21 cellular contexts compared by ENCODE assay signal in the genomic region with DNA sequence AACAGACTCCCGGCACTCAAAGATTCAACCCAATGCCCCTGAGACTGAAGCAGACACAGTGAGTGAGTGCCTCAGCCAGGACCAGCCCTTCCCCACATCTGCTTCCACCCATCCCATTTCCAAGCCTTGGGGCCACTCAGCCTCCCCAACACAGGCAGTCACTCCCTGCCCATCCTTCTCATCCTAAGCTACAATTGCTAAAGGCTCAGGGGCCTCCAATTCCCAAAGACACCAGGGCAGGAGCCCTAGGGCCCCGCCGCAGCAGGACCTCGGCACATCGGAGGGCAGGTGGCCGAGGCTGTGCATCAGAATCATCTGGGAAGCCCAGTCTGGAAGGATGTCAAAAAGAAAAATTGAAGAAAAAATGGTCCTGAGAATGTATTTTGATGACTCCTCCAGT. TPM values are rescaled to one million over a fixed set of nuclear protein-coding genes. Genes with fewer than 3 reads are reported as not detected.
DNase-seq lines count a peak whose midpoint lies in the region; ATAC-seq and TF ChIP-seq lines count a peak whose summit lies in the region.
"Had no signal": no experiment of that assay in that cellular context is flagged by ENCODE, and none has a peak within 500 bp of the region (broad histone marks: within the 10 kb centered on the region; RNA-seq: fewer than 3 reads in every experiment).

No MANE protein-coding gene starts in this region.

- no peaks in the 10 kb centered on the region for H3K9me3 ChIP-seq in T-helper 17 cell (ENCODE audit: control insufficient read depth, low read length, poor library complexity, severe bottlenecking)
- H3K9me3 ChIP-seq: Caco-2, SJSA1 had no signal

- H3K9me3 Mint-ChIP-seq in activated CD8-positive, alpha-beta T cell treated with anti-CD3 and anti-CD28 coated beads, Interleukin-2, amount 10 ng/mL, durations not matched to agents 7 days and 5 days (ENCODE audit: insufficient read depth) = no peaks in the 10 kb centered on the region
- no peaks in the 10 kb centered on the region for H3K9me3 Mint-ChIP-seq in activated CD8-positive, alpha-beta T cell treated with anti-CD3 and anti-CD28 coated beads for 36 hours
- H3K9me3 Mint-ChIP-seq: CD8-positive, alpha-beta T cell had no signal

- peaks cover 25% of the 10 kb centered on the region for H3K36me3 Mint-ChIP-seq in activated CD8-positive, alpha-beta T cell treated with anti-CD3 and anti-CD28 coated beads, Interleukin-2, amount 10 ng/mL, durations not matched to agents 7 days and 5 days (ENCODE audit: low read depth)
- peaks cover 10% of the 10 kb centered on the region for H3K36me3 Mint-ChIP-seq in activated CD8-positive, alpha-beta T cell treated with anti-CD3 and anti-CD28 coated beads for 36 hours (ENCODE audit: low read depth)
- peaks cover 7% of the 10 kb centered on the region for H3K36me3 Mint-ChIP-seq in T-helper 17 cell (ENCODE audit: low read depth)

- no peaks in the 10 kb centered on the region for H3K27me3 Mint-ChIP-seq in activated CD8-positive, alpha-beta T cell treated with anti-CD3 and anti-CD28 coated beads, Interleukin-2, amount 10 ng/mL, durations not matched to agents 7 days and 5 days (ENCODE audit: low read depth)
- H3K27me3 Mint-ChIP-seq in activated CD8-positive, alpha-beta T cell treated with anti-CD3 and anti-CD28 coated beads for 36 hours = no peaks in the 10 kb centered on the region
- H3K27me3 Mint-ChIP-seq in T-helper 17 cell = no peaks in the 10 kb centered on the region
- H3K27me3 Mint-ChIP-seq: B cell had no signal

- no peak overlapping the region for H3K4me3 Mint-ChIP-seq in activated CD8-positive, alpha-beta T cell treated with anti-CD3 and anti-CD28 coated beads, Interleukin-2, amount 10 ng/mL, durations not matched to agents 7 days and 5 days
- no peak overlapping the region for H3K4me3 Mint-ChIP-seq in activated CD8-positive, alpha-beta T cell treated with anti-CD3 and anti-CD28 coated beads for 36 hours
- H3K4me3 Mint-ChIP-seq in T-helper 17 cell = no peak overlapping the region
- H3K4me3 Mint-ChIP-seq: B cell; CD8-positive, alpha-beta T cell had no signal

- no peak for TF ChIP-seq CTCF in activated CD8-positive, alpha-beta T cell treated with anti-CD3 and anti-CD28 coated beads for 36 hours (IDR thresholded peaks at IDR 0.05)

- CTCF ChIA-PET in activated CD8-positive, alpha-beta T cell treated with anti-CD3 and anti-CD28 coated beads, Interleukin-2, amount 10 ng/mL, durations not matched to agents 7 days and 5 days (lab: Charles Lee) = interaction anchor here (2.4 kb wide), 1 partner anchor 9 kb away, joined by 10 read pairs; no protein-coding TSS in a partner anchor
- CTCF ChIA-PET in activated CD8-positive, alpha-beta T cell treated with anti-CD3 and anti-CD28 coated beads for 36 hours (lab: Charles Lee) = interaction anchor here (1.7 kb wide), 1 partner anchor 8 kb away, joined by 6 read pairs; no protein-coding TSS in a partner anchor

- peak overlapping the region; percentile 48 for H3K27ac Mint-ChIP-seq in activated CD8-positive, alpha-beta T cell treated with anti-CD3 and anti-CD28 coated beads, Interleukin-2, amount 10 ng/mL, durations not matched to agents 7 days and 5 days
- no peak overlapping the region for H3K27ac Mint-ChIP-seq in activated CD8-positive, alpha-beta T cell treated with anti-CD3 and anti-CD28 coated beads for 36 hours
- peak overlapping the region; percentile 53 for H3K27ac Mint-ChIP-seq in T-helper 17 cell
- H3K27ac Mint-ChIP-seq: B cell; CD8-positive, alpha-beta T cell had no signal

- POLR2A ChIA-PET in activated CD8-positive, alpha-beta T cell treated with anti-CD3 and anti-CD28 coated beads, Interleukin-2, amount 10 ng/mL, durations not matched to agents 7 days and 5 days (lab: Charles Lee) = no interaction called here
- POLR2A ChIA-PET in activated CD8-positive, alpha-beta T cell treated with anti-CD3 and anti-CD28 coated beads for 36 hours (lab: Charles Lee) = no interaction called here

- intact Hi-C loops in activated CD8-positive, alpha-beta T cell treated with anti-CD3 and anti-CD28 coated beads for 36 hours (cut with micrococcal nuclease) = no loop called here

- peaks cover 10% of the 10 kb centered on the region for H3K4me1 Mint-ChIP-seq in activated CD8-positive, alpha-beta T cell treated with anti-CD3 and anti-CD28 coated beads, Interleukin-2, amount 10 ng/mL, durations not matched to agents 7 days and 5 days (ENCODE audit: low read depth)
- no peaks in the 10 kb centered on the region for H3K4me1 Mint-ChIP-seq in activated CD8-positive, alpha-beta T cell treated with anti-CD3 and anti-CD28 coated beads for 36 hours (ENCODE audit: low read depth)
- H3K4me1 Mint-ChIP-seq in T-helper 17 cell = no peaks in the 10 kb centered on the region
- H3K4me1 Mint-ChIP-seq: B cell had no signal

- no peak for ATAC-seq in activated CD8-positive, alpha-beta T cell treated with anti-CD3 and anti-CD28 coated beads, Interleukin-2, amount 10 ng/mL, durations not matched to agents 7 days and 5 days
- no peak for ATAC-seq in activated CD8-positive, alpha-beta T cell treated with anti-CD3 and anti-CD28 coated beads for 36 hours
- no peak for ATAC-seq in T-helper 17 cell
- ATAC-seq in HG02973 (IDR thresholded peaks at IDR 0.05; ENCODE audit: unreplicated experiment) = no peak
- no peak for ATAC-seq in GM18517 (IDR thresholded peaks at IDR 0.05; ENCODE audit: unreplicated experiment)
- ATAC-seq: CD8-positive, alpha-beta T cell had no signal

- DNase-seq in activated CD8-positive, alpha-beta T cell treated with anti-CD3 and anti-CD28 coated beads, Interleukin-2, amount 10 ng/mL, durations not matched to agents 7 days and 5 days = no peak
- DNase-seq in activated CD8-positive, alpha-beta T cell treated with anti-CD3 and anti-CD28 coated beads for 36 hours = no peak
- DNase-seq in T-helper 17 cell (no peak), mesenteric fat pad (ENCODE audit: low spot score) (peak; percentile 60), kidney tubule cell (ENCODE audit: low spot score) (no peak)
- DNase-seq: Caco-2; CD8-positive, alpha-beta T cell; KBM-7; MV-4-11; NCI-H1105; NCI-H146; NCI-H1930; NCI-H2107; NCI-H526 treated with DMSO at 0.1 percent for 48 hours; Right ventricle myocardium superior; RPMI8226 had no signal

RNA-seq across cellular contexts. Expression of a gene that starts 18.5 kb away (rescaled TPM):
- not detected for total RNA-seq in activated CD8-positive, alpha-beta T cell treated with anti-CD3 and anti-CD28 coated beads, Interleukin-2, amount 10 ng/mL, durations not matched to agents 7 days and 5 days
- not detected for total RNA-seq in activated CD8-positive, alpha-beta T cell treated with anti-CD3 and anti-CD28 coated beads for 36 hours
- total RNA-seq in T-helper 17 cell = not detected
- total RNA-seq in mesenteric fat pad = not detected
- total RNA-seq: CD8-positive, alpha-beta T cell; MCF 10A had no signal
